ENCODE assay signal across 8 cellular contexts in genomic region chr2:164991631-164992454, GRCh38. TPM values are rescaled to one million over a fixed set of nuclear protein-coding genes. Genes with fewer than 3 reads are reported as not detected.
DNase-seq lines count a peak whose midpoint lies in the region; ATAC-seq, FAIRE-seq and TF ChIP-seq lines count a peak whose summit lies in the region.
"Not testable (repeated sequence)": the region's sequence is repeated elsewhere in the genome, so short reads cannot be mapped to it uniquely, and the experiment has no call there.

No MANE protein-coding gene starts in this region.

- not testable (repeated sequence) for BruUV-seq in HepG2 (replicated peaks; lab: Mats Ljungman, UMichigan)

- not testable (repeated sequence) for H3F3A ChIP-seq in smooth muscle cell (ENCODE audit: low read depth)

- H2AFZ ChIP-seq in HepG2 (ENCODE audit: low read length): not testable (repeated sequence)
- H2AFZ ChIP-seq in smooth muscle cell (ENCODE audit: low read depth): peak overlapping the region; percentile 5

- CTCF ChIA-PET in CD8-positive, alpha-beta T cell (lab: Charles Lee): interaction anchor here (0.6 to 1.1 kb wide), 4 partner anchors 21 to 453 kb away, joined by 3 to 4 read pairs (median 3); partner anchors contain the start of gene SCN3A
- CTCF ChIA-PET in activated CD4-positive, alpha-beta T cell treated with anti-CD3 and anti-CD28 coated beads for 36 hours (lab: Charles Lee): interaction anchor here (1.1 to 3.3 kb wide), 3 partner anchors 11 to 212 kb away, joined by 4 to 12 read pairs (median 6); partner anchors contain the start of gene SCN3A
- CTCF ChIA-PET in HepG2 (lab: Yijun Ruan, JAX; ENCODE audit: low intra/inter-chr PET ratio, low total read pairs): interaction anchor here (1.5 to 2.2 kb wide), 3 partner anchors 23 to 302 kb away, joined by 4 to 6 read pairs (median 6); no protein-coding TSS in a partner anchor

- not testable (repeated sequence) for DNase-seq in CD8-positive, alpha-beta T cell; activated CD4-positive, alpha-beta T cell treated with anti-CD3 and anti-CD28 coated beads for 36 hours; HepG2 (ENCODE audit: low spot score); smooth muscle cell (lab: John Stamatoyannopoulos, UW; ENCODE audit: unreplicated experiment)
- peak; percentile 89 for DNase-seq in epithelial cell of proximal tubule (ENCODE audit: low read depth)

- H3K4me1 ChIP-seq in CD8-positive, alpha-beta T cell (ENCODE audit: insufficient read depth, low read length); HepG2 (ENCODE audit: insufficient read depth, low read length); smooth muscle cell (ENCODE audit: low read depth): not testable (repeated sequence)

- H3K4me1 Mint-ChIP-seq in CD8-positive, alpha-beta T cell (ENCODE audit: low read depth): peaks cover 14% of the 10 kb centered on the region
- H3K4me1 Mint-ChIP-seq in activated CD4-positive, alpha-beta T cell treated with anti-CD3 and anti-CD28 coated beads for 36 hours: peaks cover 14% of the 10 kb centered on the region

- TF ChIP-seq RAD21 in HepG2 (CRISPR knock-in tag; IDR thresholded peaks at IDR 0.05): not testable (repeated sequence)

- not testable (repeated sequence) for H3K9me3 ChIP-seq in CD8-positive, alpha-beta T cell (ENCODE audit: low read length); HepG2 (ENCODE audit: low read length); smooth muscle cell (replicated peaks; ENCODE audit: low read depth)

- not testable (repeated sequence) for H3K4me3 ChIP-seq in CD8-positive, alpha-beta T cell (ENCODE audit: low read depth, low read length); epithelial cell of proximal tubule (ENCODE audit: low read depth, low read length); HepG2 (replicated peaks in 1 of 3; ENCODE audit: insufficient read depth in 1 of 3, low read depth in 2 of 3, low read length in 3 of 3); smooth muscle cell

- not testable (repeated sequence) for H3K9me3 Mint-ChIP-seq in CD8-positive, alpha-beta T cell; activated CD4-positive, alpha-beta T cell treated with anti-CD3 and anti-CD28 coated beads for 36 hours (ENCODE audit: low read depth)

- not testable (repeated sequence) for FAIRE-seq in HepG2 (lab: Jason Lieb, UNC)

- peak; percentile 34 for ATAC-seq in CD8-positive, alpha-beta T cell
- ATAC-seq in GM19395 (IDR thresholded peaks at IDR 0.05; ENCODE audit: unreplicated experiment): peak; percentile 80
- ATAC-seq in HG02678 (IDR thresholded peaks at IDR 0.05; ENCODE audit: unreplicated experiment): peak; percentile 62
- peak; percentile 75 for ATAC-seq in HG03558 (IDR thresholded peaks at IDR 0.05; ENCODE audit: extremely low read depth, unreplicated experiment)
- peak; percentile 33 for ATAC-seq in activated CD4-positive, alpha-beta T cell treated with anti-CD3 and anti-CD28 coated beads for 36 hours
- peak; percentile 45 for ATAC-seq in HepG2

- H4K20me1 ChIP-seq in HepG2 (ENCODE audit: insufficient read depth, low read length); smooth muscle cell (ENCODE audit: low read depth): not testable (repeated sequence)

- not testable (repeated sequence) for H3K27ac ChIP-seq in CD8-positive, alpha-beta T cell (ENCODE audit: low read depth, low read length); HepG2 (ENCODE audit: extremely low read length, insufficient read depth, low read length)
- H3K27ac ChIP-seq in smooth muscle cell (ENCODE audit: low read depth): peak overlapping the region; percentile 80

- POLR2A ChIA-PET in CD8-positive, alpha-beta T cell (lab: Charles Lee); activated CD4-positive, alpha-beta T cell treated with anti-CD3 and anti-CD28 coated beads for 36 hours (lab: Charles Lee); HepG2 (lab: Yijun Ruan, JAX): not testable (repeated sequence)

- TF ChIP-seq POLR2A in HepG2 (IDR thresholded peaks at IDR 0.05; ENCODE audit: insufficient read depth in 1 of 2, low read depth in 2 of 2, low read length in 2 of 2): not testable (repeated sequence)

- not testable (repeated sequence) for TF ChIP-seq EP300 in HepG2 (IDR thresholded peaks at IDR 0.05; ENCODE audit: low read depth in 2 of 2, low read length in 2 of 2); HepG2 (CRISPR knock-in tag; IDR thresholded peaks at IDR 0.05; ENCODE audit: borderline replicate concordance)

- not testable (repeated sequence) for H3K4me2 ChIP-seq in HepG2 (ENCODE audit: low read depth, low read length)
- H3K4me2 ChIP-seq in smooth muscle cell: peak overlapping the region; percentile 11

- in situ Hi-C loops in HepG2 (cut with HindIII; ENCODE audit: extremely low pct_ligation_motif_present, low pct_unique_long_range_greater_than_20kb): not testable (repeated sequence)

- not testable (repeated sequence) for H3K36me3 ChIP-seq in CD8-positive, alpha-beta T cell (ENCODE audit: insufficient read depth, low read length); HepG2 (replicated peaks in 1 of 2; ENCODE audit: control insufficient read depth in 1 of 2, insufficient read depth in 2 of 2, low read length in 2 of 2); smooth muscle cell (ENCODE audit: low read depth)

- not testable (repeated sequence) for H3K9ac ChIP-seq in HepG2 (ENCODE audit: insufficient read depth, low read depth, low read length); smooth muscle cell (ENCODE audit: low read depth)

- not testable (repeated sequence) for H3K79me2 ChIP-seq in HepG2 (ENCODE audit: insufficient read depth, low read length); smooth muscle cell (ENCODE audit: low read depth)

- not testable (repeated sequence) for H3K36me3 Mint-ChIP-seq in CD8-positive, alpha-beta T cell; activated CD4-positive, alpha-beta T cell treated with anti-CD3 and anti-CD28 coated beads for 36 hours (ENCODE audit: low read depth)

- H3K27me3 Mint-ChIP-seq in CD8-positive, alpha-beta T cell (ENCODE audit: low read depth); activated CD4-positive, alpha-beta T cell treated with anti-CD3 and anti-CD28 coated beads for 36 hours: not testable (repeated sequence)

- not testable (repeated sequence) for H3K4me3 Mint-ChIP-seq in CD8-positive, alpha-beta T cell; activated CD4-positive, alpha-beta T cell treated with anti-CD3 and anti-CD28 coated beads for 36 hours

- not testable (repeated sequence) for H3K27me3 ChIP-seq in CD8-positive, alpha-beta T cell (ENCODE audit: insufficient read depth, low read length); HepG2 (ENCODE audit: control insufficient read depth in 1 of 2, insufficient read depth in 2 of 2, low read length in 2 of 2); smooth muscle cell (ENCODE audit: low read depth)

- TF ChIP-seq CTCF in CD8-positive, alpha-beta T cell (IDR thresholded peaks at IDR 0.05); epithelial cell of proximal tubule (conservative IDR thresholded peaks at IDR 0.05; ENCODE audit: low read depth, low read length); HepG2 (CRISPR knock-in tag; IDR thresholded peaks at IDR 0.05); smooth muscle cell (IDR thresholded peaks at IDR 0.05; ENCODE audit: borderline replicate concordance, insufficient read depth, poor library complexity, severe bottlenecking): not testable (repeated sequence)

- intact Hi-C loops in CD8-positive, alpha-beta T cell (cut with DNase I, micrococcal nuclease): loop anchor here (2.0 to 10.0 kb wide), 4 partner anchors 213 to 1135 kb away; partner anchors contain the start of gene SCN3A (in 1 of the 2)
- intact Hi-C loops in activated CD4-positive, alpha-beta T cell treated with anti-CD3 and anti-CD28 coated beads for 36 hours (cut with DNase I, micrococcal nuclease): loop anchor here in 1 of 2 experiments (2.0 kb wide), 1 partner anchor 213 kb away; the partner anchor contains the start of gene SCN3A
- intact Hi-C loops in HepG2 (cut with micrococcal nuclease; ENCODE audit: unreplicated experiment): loop anchor here (1.0 to 2.0 kb wide), 3 partner anchors 212 to 315 kb away; partner anchors contain the start of gene SCN3A

- not testable (repeated sequence) for H3K27ac Mint-ChIP-seq in CD8-positive, alpha-beta T cell; activated CD4-positive, alpha-beta T cell treated with anti-CD3 and anti-CD28 coated beads for 36 hours

RNA-seq across cellular contexts. Expression of gene SLC38A11, which starts 36.5 kb away (rescaled TPM):
- total RNA-seq in CD8-positive, alpha-beta T cell: not detected
- not detected for total RNA-seq in activated CD4-positive, alpha-beta T cell treated with anti-CD3 and anti-CD28 coated beads for 36 hours
- total RNA-seq in epithelial cell of proximal tubule (0.17 TPM in 1 of 2 replicates, not detected in the other), HepG2 (2016; rRNA removed; fragmentation: Illumina TruSeq; extraction: Trizol) (9.2 and 14.0 TPM in 2 replicates), smooth muscle cell (not detected in 2 replicates)
- 7.5 and 10.8 TPM in 2 replicates for total RNA-seq in HepG2 (2016; cell fraction: cytosol; rRNA removed; fragmentation: Illumina TruSeq; extraction: Trizol; ENCODE audit: low read depth)
- 10.8 and 11.2 TPM in 2 replicates for total RNA-seq in HepG2 (2016; cell fraction: insoluble cytoplasmic fraction; rRNA removed; fragmentation: Illumina TruSeq; extraction: Trizol)
- 8.8 and 10.3 TPM in 2 replicates for total RNA-seq in HepG2 (2016; cell fraction: membrane; rRNA removed; fragmentation: Illumina TruSeq; extraction: Trizol)
- 23.6 and 26.3 TPM in 2 replicates for total RNA-seq in HepG2 (2016; cell fraction: nucleus; rRNA removed; fragmentation: Illumina TruSeq; extraction: Trizol)
- polyA plus RNA-seq in HepG2 (2011; rRNA removed) (9.0 and 14.3 TPM in 2 replicates), smooth muscle cell (not detected in 2 replicates)
- 4.6 and 5.6 TPM in 2 replicates for polyA plus RNA-seq in HepG2 (2011; cell fraction: cytosol; rRNA removed)
- 15.7 and 18.0 TPM in 2 replicates for polyA plus RNA-seq in HepG2 (2011; cell fraction: nucleus; rRNA removed)
- 11.1 and 18.8 TPM in 2 replicates for polyA plus RNA-seq in HepG2 (2012)
- polyA plus RNA-seq in HepG2 (2016; cell fraction: cytosol; fragmentation: Illumina TruSeq; extraction: Trizol; ENCODE audit: low read depth): 1.8 and 2.2 TPM in 2 replicates
- polyA plus RNA-seq in HepG2 (2016; cell fraction: insoluble cytoplasmic fraction; fragmentation: Illumina TruSeq; extraction: Trizol; ENCODE audit: low read depth): 7.5 and 13.3 TPM in 2 replicates
- 1.5 and 3.0 TPM in 2 replicates for polyA plus RNA-seq in HepG2 (2016; cell fraction: membrane; fragmentation: Illumina TruSeq; extraction: Trizol; ENCODE audit: low read depth)
- polyA plus RNA-seq in HepG2 (2016; cell fraction: nucleus; fragmentation: Illumina TruSeq; extraction: Trizol; ENCODE audit: insufficient read depth, low read depth): 29.4 and 32.8 TPM in 2 replicates
- polyA minus RNA-seq in HepG2 (2011; rRNA and poly(A)+ RNA removed; ENCODE audit: low replicate concordance): 10.0 TPM in 1 of 2 replicates, not detected in the other
- polyA minus RNA-seq in HepG2 (2011; cell fraction: cytosol; rRNA and poly(A)+ RNA removed): 5.0 and 5.3 TPM in 2 replicates
- 27.4 and 31.1 TPM in 2 replicates for polyA minus RNA-seq in HepG2 (2011; cell fraction: nucleus; rRNA and poly(A)+ RNA removed)
